Comparison of ENCODE assay signal across 35 cellular contexts in genomic region chr10:122795924-122796323, GRCh38.
"Had no signal": no experiment of that assay in that cellular context is flagged by ENCODE, and none has a peak within 500 bp of the region (broad histone marks: within the 10 kb centered on the region; RNA-seq: fewer than 3 reads in every experiment).

No MANE protein-coding gene starts in this region.

- H3K27ac ChIP-seq: adrenal gland, body of pancreas, brain microvascular endothelial cell, breast epithelium, VCaP had no signal

- ATAC-seq: activated CD8-positive, alpha-beta T cell treated with anti-CD3 and anti-CD28 coated beads for 36 hours; activated naive CD4-positive, alpha-beta T cell treated with anti-CD3 and anti-CD28 coated beads, Interleukin-2, amount 50 U/mL, for 72 hours; activated T-cell treated with anti-CD3 and anti-CD28 coated beads, Interleukin-2, amount 50 U/mL, for 4 hours; activated T-cell treated with anti-CD3 and anti-CD28 coated beads, Interleukin-2, amount 50 U/mL, for 72 hours; activated T-helper 17 cell treated with anti-CD3 and anti-CD28 coated beads, Interleukin-2, amount 50 U/mL, for 72 hours; body of pancreas had no signal

- H3K9me3 ChIP-seq: adrenal gland, body of pancreas, breast epithelium had no signal

- H3K36me3 ChIP-seq: adrenal gland, brain microvascular endothelial cell, breast epithelium had no signal

- H3K27me3 ChIP-seq: adrenal gland, body of pancreas, brain microvascular endothelial cell, breast epithelium had no signal

- FAIRE-seq: astrocyte, TTC549 had no signal

- H3K4me3 ChIP-seq: adrenal gland, body of pancreas, breast epithelium had no signal

- H3K4me1 ChIP-seq: adrenal gland, body of pancreas, breast epithelium had no signal

- DNase-seq: activated B cell treated with CpG ODN at 0.5 μM for 24 hours; activated CD4-positive, alpha-beta memory T cell treated with anti-CD3 and anti-CD28 coated beads for 36 hours; activated CD4-positive, alpha-beta T cell treated with anti-CD3 and anti-CD28 coated beads for 4 hours; activated CD4-positive, alpha-beta T cell treated with anti-CD3 and anti-CD28 coated beads, Interleukin-2, amount 10 ng/mL, durations not matched to agents 24 days and 14 days; activated CD4-positive, alpha-beta T cell treated with anti-CD3 and anti-CD28 coated beads, Interleukin-2, amount 50 U/mL, for 1 hour; activated CD4-positive, alpha-beta T cell treated with anti-CD3 and anti-CD28 coated beads, Interleukin-2, amount 50 U/mL, for 4 hours; activated CD4-positive, CD25-positive, alpha-beta regulatory T cell treated with anti-CD3 and anti-CD28 coated beads, Interleukin-2, amount 50 U/mL, for 72 hours; activated CD8-positive, alpha-beta memory T cell treated with anti-CD3 and anti-CD28 coated beads, Interleukin-2, amount 50 U/mL, for 4 hours; activated CD8-positive, alpha-beta T cell treated with anti-CD3 and anti-CD28 coated beads for 36 hours; activated effector memory CD4-positive, alpha-beta T cell treated with anti-CD3 and anti-CD28 coated beads, Interleukin-2, amount 50 U/mL, for 16 hours; activated gamma-delta T cell treated with Interleukin-2 at 50 U/mL for 16 hours; activated naive CD4-positive, alpha-beta T cell; activated naive CD4-positive, alpha-beta T cell treated with anti-CD3 and anti-CD28 coated beads for 36 hours; activated naive CD4-positive, alpha-beta T cell treated with anti-CD3 and anti-CD28 coated beads, Interleukin-2, amount 50 U/mL, for 16 hours; activated naive CD8-positive, alpha-beta T cell treated with anti-CD3 and anti-CD28 coated beads for 36 hours; activated T-cell treated with anti-CD3 and anti-CD28 coated beads for 4 hours; activated T-cell treated with anti-CD3 and anti-CD28 coated beads, Interleukin-2, amount 50 U/mL, for 1 hour; activated T-cell treated with anti-CD3 and anti-CD28 coated beads, Interleukin-2, amount 50 U/mL, for 4 hours; activated T-cell treated with anti-CD3 and anti-CD28 coated beads, Interleukin-2, amount 50 U/mL, for 72 hours; adrenal gland; amniotic stem cell; aorta; body of pancreas; brain microvascular endothelial cell; caudate nucleus; cerebellar nuclear complex; T-helper 1 cell; T-helper 2 cell; T-helper 9 cell had no signal
